Comparison of ENCODE assay signal across 24 cellular contexts in genomic region chr3:150308481-150308918, GRCh38.
DNase-seq lines count a peak whose midpoint lies in the region; ATAC-seq, FAIRE-seq and TF ChIP-seq lines count a peak whose summit lies in the region.
"Had no signal": no experiment of that assay in that cellular context is flagged by ENCODE, and none has a peak within 500 bp of the region (broad histone marks: within the 10 kb centered on the region; RNA-seq: fewer than 3 reads in every experiment).

No MANE protein-coding gene starts in this region.

- H3K9me3 ChIP-seq in Panc1 (ENCODE audit: control insufficient read depth, insufficient read depth, low read depth, low read length) (peaks cover 32% of the 10 kb centered on the region; the same call in 1 of the 2 replicates), pancreas (no peaks in the 10 kb centered on the region)
- H3K9me3 ChIP-seq: BLaER1 had no signal

- H3K36me3 ChIP-seq in Panc1 (ENCODE audit: control insufficient read depth, insufficient read depth, low read length) (no peaks in the 10 kb centered on the region), pancreas (no peaks in the 10 kb centered on the region)
- H3K36me3 ChIP-seq: BLaER1 had no signal

- H3K27ac ChIP-seq in Panc1 (ENCODE audit: low read length) (peak overlapping the region; percentile 68), pancreas (no peak overlapping the region)
- H3K27ac ChIP-seq: BLaER1 had no signal

- 41 to 59% methylated on average over 10 of the region's 10 CpGs for WGBS in pancreas, 2 donors

- H3K27me3 ChIP-seq in Panc1 (ENCODE audit: control insufficient read depth, insufficient read depth, low read length) (no peaks in the 10 kb centered on the region), pancreas (no peaks in the 10 kb centered on the region)
- H3K27me3 ChIP-seq: BLaER1 had no signal

- H3K4me1 Mint-ChIP-seq in Calu3 (ENCODE audit: low read depth, unreplicated experiment) (peaks cover 38% of the 10 kb centered on the region), chondrocyte (ENCODE audit: low read depth) (peaks cover 18% of the 10 kb centered on the region)
- H3K4me1 Mint-ChIP-seq: activated naive CD4-positive, alpha-beta T cell treated with anti-CD3 and anti-CD28 coated beads, Interleukin-2, amount 50 U/mL, for 24 hours; endodermal cell had no signal

- H3K4me3 Mint-ChIP-seq in Calu3 (ENCODE audit: low read depth, unreplicated experiment) = peak overlapping the region; percentile 24
- H3K4me3 Mint-ChIP-seq in chondrocyte (ENCODE audit: unreplicated experiment) = no peak overlapping the region
- H3K4me3 Mint-ChIP-seq: activated naive CD4-positive, alpha-beta T cell treated with anti-CD3 and anti-CD28 coated beads, Interleukin-2, amount 50 U/mL, for 24 hours; activated T-cell treated with anti-CD3 and anti-CD28 coated beads, Interleukin-2, amount 50 U/mL, for 72 hours; endodermal cell had no signal

- H3K9me3 Mint-ChIP-seq in Calu3 (ENCODE audit: low read depth, unreplicated experiment) (no peaks in the 10 kb centered on the region), chondrocyte (ENCODE audit: low read depth) (peaks cover 9% of the 10 kb centered on the region)
- H3K9me3 Mint-ChIP-seq: activated naive CD4-positive, alpha-beta T cell treated with anti-CD3 and anti-CD28 coated beads, Interleukin-2, amount 50 U/mL, for 24 hours; activated T-cell treated with anti-CD3 and anti-CD28 coated beads, Interleukin-2, amount 50 U/mL, for 72 hours; endodermal cell had no signal

- FAIRE-seq in pancreas (lab: Jason Lieb, UNC) = no peak
- FAIRE-seq: kidney, TTC549 had no signal

- intact Hi-C loops in Calu3 (cut with micrococcal nuclease; ENCODE audit: unreplicated experiment) (no loop called here), Panc1 (cut with micrococcal nuclease; ENCODE audit: unreplicated experiment) (no loop called here), pancreas (cut with DNase I) (loop anchor here in 1 of 3 donors (10.0 kb wide), 1 partner anchor 166 kb away; no protein-coding TSS in a partner anchor)

- no peaks in the 10 kb centered on the region for H3K27me3 Mint-ChIP-seq in Calu3 (ENCODE audit: unreplicated experiment)
- no peaks in the 10 kb centered on the region for H3K27me3 Mint-ChIP-seq in chondrocyte (ENCODE audit: low read depth)

- peak overlapping the region; percentile 9 for H3K27ac Mint-ChIP-seq in Calu3 (ENCODE audit: unreplicated experiment)
- peak overlapping the region; percentile 71 for H3K27ac Mint-ChIP-seq in chondrocyte (ENCODE audit: unreplicated experiment)
- H3K27ac Mint-ChIP-seq: activated naive CD4-positive, alpha-beta T cell treated with anti-CD3 and anti-CD28 coated beads, Interleukin-2, amount 50 U/mL, for 24 hours; activated T-cell treated with anti-CD3 and anti-CD28 coated beads, Interleukin-2, amount 50 U/mL, for 72 hours; endodermal cell had no signal

- BruUV-seq in Calu3 (replicated peaks; lab: Mats Ljungman, UMichigan) (no TSS peak), Panc1 (replicated peaks; lab: Mats Ljungman, UMichigan) (no TSS peak)

- ATAC-seq in Panc1 (peak; percentile 35; the same call in 1 of the 2 replicates), pancreas (peak; percentile 40 to 73 (median 56))
- ATAC-seq: activated T-cell treated with anti-CD3 and anti-CD28 coated beads, Interleukin-2, amount 50 U/mL, for 72 hours had no signal

- H3K4me1 ChIP-seq in Panc1 (ENCODE audit: control insufficient read depth, insufficient read depth, low read length) = no peaks in the 10 kb centered on the region
- no peaks in the 10 kb centered on the region for H3K4me1 ChIP-seq in pancreas
- H3K4me1 ChIP-seq: BLaER1 had no signal

- H3K4me3 ChIP-seq in Panc1 (ENCODE audit: low read depth in 2 of 2, low read length in 2 of 2) = no peak overlapping the region
- H3K4me3 ChIP-seq in pancreas = no peak overlapping the region
- H3K4me3 ChIP-seq: BLaER1, lung had no signal

- H3K36me3 Mint-ChIP-seq in Calu3 (ENCODE audit: insufficient read depth, unreplicated experiment) = no peaks in the 10 kb centered on the region
- H3K36me3 Mint-ChIP-seq in chondrocyte (ENCODE audit: low read depth) = no peaks in the 10 kb centered on the region
- H3K36me3 Mint-ChIP-seq: activated naive CD4-positive, alpha-beta T cell treated with anti-CD3 and anti-CD28 coated beads, Interleukin-2, amount 50 U/mL, for 24 hours had no signal

- CTCF ChIA-PET in Calu3 (lab: Charles Lee) (interaction anchor here (1.1 to 1.7 kb wide), 2 partner anchors 11 to 16 kb away, joined by 3 to 6 read pairs; no protein-coding TSS in a partner anchor), Panc1 (lab: Charles Lee) (no interaction called here)

- POLR2A ChIA-PET in Panc1 (lab: Charles Lee) = no interaction called here

- in situ Hi-C loops in Panc1 (cut with HindIII; ENCODE audit: low pct_unique_long_range_greater_than_20kb, low sequenced_read_pairs) = no loop called here

- TF ChIP-seq CTCF in Calu3 (IDR thresholded peaks at IDR 0.05; ENCODE audit: unreplicated experiment) = no peak
- no peak for TF ChIP-seq CTCF in Panc1 (IDR thresholded peaks at IDR 0.05)
- no peak for TF ChIP-seq CTCF in chondrocyte (IDR thresholded peaks at IDR 0.05)
- TF ChIP-seq CTCF in pancreas (IDR thresholded peaks at IDR 0.05) = no peak

- DNase-seq in Calu3 (peak; percentile 39), Panc1 (ENCODE audit: low read depth, low spot score) (no peak), chondrocyte (ENCODE audit: low spot score) (no peak), pancreas (no peak), EL (no peak), NK-92 (lab: John Stamatoyannopoulos, UW; ENCODE audit: unreplicated experiment) (no peak)
- no peak for DNase-seq in activated effector memory CD4-positive, alpha-beta T cell treated with Interleukin-2 at 50 U/mL for 16 hours
- DNase-seq in activated CD4-positive, alpha-beta T cell treated with anti-CD3 and anti-CD28 coated beads, Interleukin-2, amount 50 U/mL, for 1 hour = no peak
- DNase-seq: activated CD4-positive, alpha-beta T cell treated with anti-CD3 and anti-CD28 coated beads for 1 hour; activated T-cell treated with anti-CD3 and anti-CD28 coated beads, Interleukin-2, amount 50 U/mL, for 72 hours; endodermal cell; GOT3; kidney; MM.1S; NCI-H1436; NCI-H526 treated with DMSO at 0.1 percent for 48 hours; SIG-M5; stimulated activated CD4-positive, alpha-beta T cell treated with anti-CD3 and anti-CD28 coated beads, Interleukin-4, amount 100 ng/mL, for 1 hour; stimulated activated naive CD4-positive, alpha-beta T cell; T-helper 1 cell had no signal
